23 cellular contexts compared by ENCODE assay signal in the genomic region with DNA sequence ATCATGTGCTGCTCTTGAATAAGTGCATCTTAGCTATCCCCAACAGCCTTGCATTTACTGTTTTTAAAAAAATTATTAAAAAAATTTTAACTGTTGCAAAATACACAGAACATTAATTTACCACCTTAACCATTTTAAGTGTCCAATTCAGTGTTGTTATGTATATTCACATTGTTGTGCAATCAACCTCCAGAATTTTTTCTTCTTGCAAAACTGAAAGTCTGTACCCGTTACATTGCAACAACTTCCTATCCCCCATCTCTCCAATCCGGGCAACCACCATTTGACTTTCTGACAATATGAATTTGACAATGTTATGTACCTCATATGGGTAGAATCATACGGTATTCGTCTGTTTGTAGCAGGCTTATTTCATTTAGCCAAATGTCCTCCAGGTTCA.
DNase-seq lines count a peak whose midpoint lies in the region; ATAC-seq, FAIRE-seq and TF ChIP-seq lines count a peak whose summit lies in the region.
"Had no signal": no experiment of that assay in that cellular context is flagged by ENCODE, and none has a peak within 500 bp of the region (broad histone marks: within the 10 kb centered on the region; RNA-seq: fewer than 3 reads in every experiment).

No MANE protein-coding gene starts in this region.

- ATAC-seq in IMR-90 (ENCODE audit: low read depth) (no peak), K562 (no peak), left cardiac atrium (no peak)

- no peak for FAIRE-seq in K562 (lab: Jason Lieb, UNC)
- FAIRE-seq: A204.1, GM12891 had no signal

- H3K9ac ChIP-seq in IMR-90 (ENCODE audit: low read depth, low read length) (no peak overlapping the region), K562 (ENCODE audit: insufficient read depth in 1 of 2, low read depth in 2 of 2, low read length in 2 of 2) (no peak overlapping the region)
- H3K9ac ChIP-seq: KMS-11 had no signal

- H3K23ac ChIP-seq in IMR-90 (ENCODE audit: low read depth, low read length): no peak overlapping the region

- no peak for TF ChIP-seq RAD21 in IMR-90 (IDR thresholded peaks at IDR 0.05; ENCODE audit: low read length)
- no peak for TF ChIP-seq RAD21 in K562 (CRISPR knock-in tag; conservative IDR thresholded peaks at IDR 0.05 in 1 of 2, IDR thresholded peaks at IDR 0.05 in 1 of 2)

- H2AK5ac ChIP-seq in IMR-90 (ENCODE audit: low read depth, low read length): no peak overlapping the region

- H3K4me2 ChIP-seq in IMR-90 (ENCODE audit: low read depth, low read length) (no peak overlapping the region), K562 (ENCODE audit: insufficient read depth, low read length) (no peak overlapping the region)
- H3K4me2 ChIP-seq: KMS-11, PC-9 had no signal

- TF ChIP-seq EP300 in K562 (IDR thresholded peaks at IDR 0.05; ENCODE audit: low read length): no peak

- dilution Hi-C loops in IMR-90 (cut with HindIII; ENCODE audit: low sequenced_read_pairs, unreplicated experiment): loop anchor here (25.0 kb wide), 1 partner anchor 137 kb away; no protein-coding TSS in a partner anchor

- intact Hi-C loops in IMR-90 (cut with micrococcal nuclease) (loop anchor here (5.0 kb wide), 1 partner anchor 147 kb away; no protein-coding TSS in a partner anchor), K562 (cut with micrococcal nuclease) (no loop called here), left cardiac atrium (cut with DNase I) (no loop called here)

- POLR2A ChIA-PET in IMR-90 (lab: Charles Lee; ENCODE audit: unreplicated experiment) (no interaction called here), K562 (lab: Yijun Ruan, JAX) (no interaction called here)

- no peak overlapping the region for H4K5ac ChIP-seq in IMR-90 (ENCODE audit: low read depth, low read length)

- no peaks in the 10 kb centered on the region for H3K4me1 Mint-ChIP-seq in mesothelial cell of epicardium
- H3K4me1 Mint-ChIP-seq: CD8-positive, alpha-beta memory T cell had no signal

- H3K4ac ChIP-seq in IMR-90 (ENCODE audit: low read depth, low read length): no peak overlapping the region

- H3K14ac ChIP-seq in IMR-90 (replicated peaks; ENCODE audit: low read depth, low read length): no peak overlapping the region

- H3K27me3 ChIP-seq in IMR-90 (ENCODE audit: control insufficient read depth, insufficient read depth, low read length): no peaks in the 10 kb centered on the region
- H3K27me3 ChIP-seq in K562 (ENCODE audit: control insufficient read depth in 2 of 2, insufficient read depth in 2 of 2, low read length in 2 of 2): no peaks in the 10 kb centered on the region
- H3K27me3 ChIP-seq: SJSA1 had no signal

- no peaks in the 10 kb centered on the region for H3K36me3 Mint-ChIP-seq in mesothelial cell of epicardium
- H3K36me3 Mint-ChIP-seq: CD8-positive, alpha-beta memory T cell had no signal

- no peak overlapping the region for H4K8ac ChIP-seq in IMR-90 (ENCODE audit: low read depth in 2 of 2, low read length in 2 of 2)

- H3K27ac ChIP-seq in IMR-90 (ENCODE audit: insufficient read depth, low read length): no peak overlapping the region
- no peak overlapping the region for H3K27ac ChIP-seq in K562 (ENCODE audit: extremely low read depth, low read depth, low read length)
- H3K27ac ChIP-seq: KMS-11, PC-9, SJSA1 had no signal

- DNase-seq in AG10803 (ENCODE audit: low read depth): peak; percentile 29
- no peak for DNase-seq in IMR-90
- peak; percentile 0 for DNase-seq in NOMO-1 treated with dmso at 0.1 percent for 144 hours (lab: John Stamatoyannopoulos, UW; ENCODE audit: unreplicated experiment)
- DNase-seq in K562 (ENCODE audit: extremely low read depth in 1 of 4, low spot score in 3 of 4): no peak
- no peak for DNase-seq in left cardiac atrium
- no peak for DNase-seq in mesothelial cell of epicardium (ENCODE audit: low spot score in 2 of 2, unreplicated experiment in 2 of 2)
- no peak for DNase-seq in effector CD4-positive, alpha-beta T cell
- no peak for DNase-seq in kidney tubule cell (ENCODE audit: low spot score)
- DNase-seq: C1 segment of cervical spinal cord; CD8-positive, alpha-beta memory T cell; DMS53; GOT3; NCI-H1105; NCI-H2081; NCI-H446 treated with DMSO at 0.1 percent for 48 hours; NCI-H69; NK-92 treated with Interleukin-12 subunit alpha and Interleukin-12 subunit beta, amount 100 ng/mL, for 24 hours; PC-9; SW 1271 had no signal

- peaks cover 9% of the 10 kb centered on the region for H3K9me1 ChIP-seq in IMR-90 (ENCODE audit: insufficient read depth, low read length)
- no peaks in the 10 kb centered on the region for H3K9me1 ChIP-seq in K562 (ENCODE audit: control insufficient read depth, insufficient read depth, low read length)

- CTCF ChIA-PET in IMR-90 (lab: Yijun Ruan, JAX): interaction anchor here (0.8 to 1.2 kb wide), 2 partner anchors 10 to 83 kb away, joined by 3 to 4 read pairs; partner anchors contain the start of gene FMN2
- CTCF ChIA-PET in K562 (lab: Yijun Ruan, JAX; ENCODE audit: low intra/inter-chr PET ratio): no interaction called here

- no peak overlapping the region for H3K27ac Mint-ChIP-seq in mesothelial cell of epicardium
- H3K27ac Mint-ChIP-seq: CD8-positive, alpha-beta memory T cell had no signal

- no peak overlapping the region for H3K56ac ChIP-seq in IMR-90 (ENCODE audit: extremely low read depth, insufficient read depth, low read length)

- no peak overlapping the region for H3K18ac ChIP-seq in IMR-90 (ENCODE audit: low read depth, low read length)

- TF ChIP-seq POLR2A in IMR-90 (IDR thresholded peaks at IDR 0.05; ENCODE audit: low read depth, low read length) (no peak), K562 (conservative IDR thresholded peaks at IDR 0.05) (no peak)

- no peaks in the 10 kb centered on the region for H3K9me3 Mint-ChIP-seq in mesothelial cell of epicardium

- H2AFZ ChIP-seq in IMR-90 (replicated peaks; ENCODE audit: low read length, poor library complexity) (no peak overlapping the region), K562 (ENCODE audit: low read depth, low read length) (no peak overlapping the region)
- H2AFZ ChIP-seq: PC-9 had no signal

- no peaks in the 10 kb centered on the region for H3K79me2 ChIP-seq in K562 (ENCODE audit: control insufficient read depth, insufficient read depth, low read length)

- H4K20me1 ChIP-seq in IMR-90 (ENCODE audit: insufficient read depth, low read length) (peaks cover 6% of the 10 kb centered on the region; the same call in 1 of the 2 replicates), K562 (replicated peaks; ENCODE audit: control insufficient read depth, insufficient read depth, low read length) (no peaks in the 10 kb centered on the region)

- no peak overlapping the region for H3K4me3 Mint-ChIP-seq in mesothelial cell of epicardium
- H3K4me3 Mint-ChIP-seq: CD8-positive, alpha-beta memory T cell had no signal

- H3K36me3 ChIP-seq in IMR-90 (ENCODE audit: control insufficient read depth, insufficient read depth, low read length): peaks cover 3% of the 10 kb centered on the region
- no peaks in the 10 kb centered on the region for H3K36me3 ChIP-seq in K562 (ENCODE audit: control insufficient read depth, insufficient read depth, low read length)

- H3K79me1 ChIP-seq in IMR-90 (ENCODE audit: low read depth in 1 of 2, low read length in 2 of 2): peaks cover 33 to 55% of the 10 kb centered on the region in 2 experiments

- H2AK9ac ChIP-seq in IMR-90 (replicated peaks; ENCODE audit: low read depth, low read length, poor library complexity): no peak overlapping the region

- no TSS peak for BruUV-seq in IMR-90 (replicated peaks; lab: Mats Ljungman, UMichigan)
- BruUV-seq in K562 (replicated peaks; lab: Mats Ljungman, UMichigan): no TSS peak

- H3K9me3 ChIP-seq in IMR-90 (ENCODE audit: control insufficient read depth, insufficient read depth, low read length) (no peaks in the 10 kb centered on the region), K562 (replicated peaks; ENCODE audit: control insufficient read depth, insufficient read depth, low read depth, low read length) (no peaks in the 10 kb centered on the region)
- H3K9me3 ChIP-seq: SJSA1 had no signal

- H2BK15ac ChIP-seq in IMR-90 (ENCODE audit: low read depth, low read length): no peak overlapping the region

- no peak overlapping the region for H2BK20ac ChIP-seq in IMR-90 (ENCODE audit: low read depth, low read length)

- no peak overlapping the region for H2BK120ac ChIP-seq in IMR-90 (ENCODE audit: low read depth, low read length)

- H3K4me3 ChIP-seq in AG10803 (ENCODE audit: low read length): no peak overlapping the region
- H3K4me3 ChIP-seq in IMR-90 (ENCODE audit: insufficient read depth, low read depth, low read length): no peak overlapping the region
- H3K4me3 ChIP-seq in K562: no peak overlapping the region
- H3K4me3 ChIP-seq: PC-9, SJSA1 had no signal

- TF ChIP-seq CTCF in AG10803 (conservative IDR thresholded peaks at IDR 0.05; ENCODE audit: low read length): no peak
- no peak for TF ChIP-seq CTCF in IMR-90 (conservative IDR thresholded peaks at IDR 0.05; ENCODE audit: low read depth, low read length)
- no peak for TF ChIP-seq CTCF in K562 (IDR thresholded peaks at IDR 0.05 in 2 of 3, conservative IDR thresholded peaks at IDR 0.05 in 1 of 3; ENCODE audit: insufficient read depth in 2 of 3, low read depth in 1 of 3, low read length in 3 of 3)
- TF ChIP-seq CTCF in mesothelial cell of epicardium (IDR thresholded peaks at IDR 0.05; ENCODE audit: unreplicated experiment): no peak

- no peaks in the 10 kb centered on the region for H3K4me1 ChIP-seq in IMR-90 (ENCODE audit: control insufficient read depth, insufficient read depth, low read length)
- H3K4me1 ChIP-seq in K562 (replicated peaks in 1 of 2; ENCODE audit: control insufficient read depth in 2 of 2, insufficient read depth in 2 of 2, low read length in 2 of 2): no peaks in the 10 kb centered on the region

- WGBS in IMR-90 (ENCODE audit: extremely low coverage in 2 of 2, insufficient read length in 1 of 2), 2 experiments: no CpG with 5 or more reads among the region's 4 CpGs
- 0% methylated on average over 4 of the region's 4 CpGs for WGBS in K562 (ENCODE audit: insufficient coverage, low coverage, missing lambda C conversion rate)

- H4K91ac ChIP-seq in IMR-90 (ENCODE audit: insufficient read depth, low read depth, low read length): no peak overlapping the region

- no peak overlapping the region for H2BK5ac ChIP-seq in IMR-90 (ENCODE audit: low read depth, low read length, poor library complexity, severe bottlenecking)

- H3K27me3 Mint-ChIP-seq in mesothelial cell of epicardium (ENCODE audit: low read depth): peaks cover 23% of the 10 kb centered on the region
- H3K27me3 Mint-ChIP-seq: CD8-positive, alpha-beta memory T cell had no signal

- in situ Hi-C loops in IMR-90 (cut with MboI; ENCODE audit: low sequenced_read_pairs) (loop anchor here (25.0 kb wide), 2 partner anchors 763 to 1338 kb away; partner anchors contain the start of gene FH), K562 (cut with MboI) (no loop called here)

TF ChIP-seq in IMR-90, 13 proteins besides CTCF, POLR2A, EP300 and RAD21:
- peak; percentile 82 for TF ChIP-seq CEBPB (IDR thresholded peaks at IDR 0.05; ENCODE audit: low read depth, low read length)
- TF ChIP-seq MAFK (IDR thresholded peaks at IDR 0.05; ENCODE audit: low read depth, low read length): no peak
TF ChIP-seq in IMR-90: peak in this region for 1.

TF ChIP-seq in K562, 482 proteins besides CTCF, POLR2A, EP300 and RAD21 (continues in another document):
- TF ChIP-seq SREBF1 (IDR thresholded peaks at IDR 0.05; ENCODE audit: borderline replicate concordance, low read depth, low read length) (no peak), PYGO2 (tag; IDR thresholded peaks at IDR 0.05) (no peak), CEBPB (tag; IDR thresholded peaks at IDR 0.05) (peak; percentile 57)

Comparison
In these comparisons a context has a peak if more than half of its experiments do, and no peak if none do; other contexts are left out.
1. DNase-seq: peak in AG10803 (single experiment) and NOMO-1 treated with dmso at 0.1 percent for 144 hours (single experiment); none in IMR-90 (single experiment), K562 (0 of 4), left cardiac atrium (single experiment), mesothelial cell of epicardium (0 of 2), effector CD4-positive, alpha-beta T cell (single experiment) and kidney tubule cell (single experiment).